8 cellular contexts compared by ENCODE assay signal in the genomic region with DNA sequence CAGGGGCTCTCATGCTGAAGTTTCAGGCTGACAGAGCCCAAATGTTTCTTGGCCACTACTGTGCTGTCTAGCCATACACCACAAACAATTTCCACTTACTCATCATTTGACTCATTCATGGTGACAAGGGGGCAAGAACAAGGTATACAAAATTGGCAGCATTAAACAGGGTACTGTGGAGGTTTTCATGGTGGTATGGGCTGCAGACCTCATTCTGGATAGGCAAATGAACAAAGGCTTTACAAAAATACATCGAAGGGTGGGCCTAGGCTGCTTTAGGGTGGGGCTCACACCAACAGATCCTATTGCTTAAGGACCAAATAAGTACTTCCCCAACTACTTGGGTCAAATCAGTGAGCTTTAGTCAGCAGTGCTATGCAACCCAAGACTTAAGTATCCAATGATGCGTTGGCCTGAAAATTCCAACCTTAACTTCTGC. TPM values are rescaled to one million over a fixed set of nuclear protein-coding genes. Genes with fewer than 3 reads are reported as not detected.
DNase-seq lines count a peak whose midpoint lies in the region; ATAC-seq and TF ChIP-seq lines count a peak whose summit lies in the region.

No MANE protein-coding gene starts in this region.

- H3K27ac Mint-ChIP-seq in endodermal cell, result peak overlapping the region; percentile 58
- H3K27ac Mint-ChIP-seq in type B pancreatic cell, result peak overlapping the region; percentile 32

- H3K9me3 Mint-ChIP-seq in endodermal cell (no peaks in the 10 kb centered on the region), type B pancreatic cell (no peaks in the 10 kb centered on the region)

- no peaks in the 10 kb centered on the region for H3K27me3 Mint-ChIP-seq in endodermal cell (ENCODE audit: insufficient read depth)
- H3K27me3 Mint-ChIP-seq in type B pancreatic cell, result no peaks in the 10 kb centered on the region

- WGBS in endodermal cell (ENCODE audit: insufficient coverage in 1 of 2, insufficient read length in 1 of 2), 2 experiments, result 95 to 100% methylated on average over 1 to 2 of the region's 2 CpGs

- H3K4me3 Mint-ChIP-seq in endodermal cell (no peak overlapping the region), type B pancreatic cell (no peak overlapping the region)

- H3K4me1 ChIP-seq in endodermal cell (ENCODE audit: control insufficient read depth, insufficient read depth, low read length), result no peaks in the 10 kb centered on the region

- H3K27me3 ChIP-seq in endodermal cell (ENCODE audit: control insufficient read depth, insufficient read depth, low read length, poor library complexity, severe bottlenecking), result no peaks in the 10 kb centered on the region

- H3K4me3 ChIP-seq in NB4 (ENCODE audit: low read depth, low read length) (no peak overlapping the region), endodermal cell (ENCODE audit: low read length) (no peak overlapping the region)

- H3K4me1 Mint-ChIP-seq in endodermal cell, result peaks cover 26% of the 10 kb centered on the region
- H3K4me1 Mint-ChIP-seq in type B pancreatic cell (ENCODE audit: unreplicated experiment), result peaks cover 43% of the 10 kb centered on the region

- ATAC-seq in GM21576 (IDR thresholded peaks at IDR 0.05; ENCODE audit: unreplicated experiment), result peak; percentile 81
- ATAC-seq in HG02840 (IDR thresholded peaks at IDR 0.05; ENCODE audit: low FRiP score, unreplicated experiment), result no peak

- no peak for TF ChIP-seq POLR2A in NB4 (IDR thresholded peaks at IDR 0.05; ENCODE audit: extremely low read depth, insufficient read length)

- no peaks in the 10 kb centered on the region for H3K9me3 ChIP-seq in endodermal cell (ENCODE audit: control insufficient read depth, low read length)

- no peak overlapping the region for H3K27ac ChIP-seq in endodermal cell (ENCODE audit: low read depth, low read length)

- DNase-seq in ELR (ENCODE audit: low read depth), result peak; percentile 74
- peak; percentile 43 for DNase-seq in NB4 (ENCODE audit: low read depth)
- DNase-seq in endodermal cell, result no peak
- DNase-seq in type B pancreatic cell (ENCODE audit: extremely low spot score, unreplicated experiment), result no peak
- no peak for DNase-seq in hippocampal formation (lab: John Stamatoyannopoulos, UW)
- DNase-seq in NCI-H1694 (lab: John Stamatoyannopoulos, UW), result no peak

- no peak for TF ChIP-seq CTCF in NB4 (IDR thresholded peaks at IDR 0.05; ENCODE audit: low read depth, low read length)
- no peak for TF ChIP-seq CTCF in endodermal cell (conservative IDR thresholded peaks at IDR 0.05)
- no peak for TF ChIP-seq CTCF in type B pancreatic cell (conservative IDR thresholded peaks at IDR 0.05)

- H3K9ac ChIP-seq in endodermal cell (ENCODE audit: extremely low read depth, low read length, poor library complexity, severe bottlenecking), result no peak overlapping the region

- peaks cover 72% of the 10 kb centered on the region for H3K36me3 ChIP-seq in endodermal cell (ENCODE audit: control insufficient read depth, insufficient read depth, low read length)

- H3K36me3 Mint-ChIP-seq in endodermal cell (ENCODE audit: low read depth), result peaks cover 54% of the 10 kb centered on the region
- H3K36me3 Mint-ChIP-seq in type B pancreatic cell, result peaks cover 48% of the 10 kb centered on the region

RNA-seq across cellular contexts. Expression of gene N4BP1, which starts 53.0 kb away (rescaled TPM):
- total RNA-seq in endodermal cell, result 10 to 100 TPM; 36.9 to 38.0 TPM
- polyA plus RNA-seq in endodermal cell (2013, experiment 1 of 2), result 32.4 TPM
- polyA plus RNA-seq in endodermal cell (2013, experiment 2 of 2), result 33.4 TPM
- 39.4 and 47.2 TPM in 2 replicates for total RNA-seq in type B pancreatic cell (ENCODE audit: low replicate concordance)

Comparison
In these comparisons a context has a peak if more than half of its experiments do, and no peak if none do; other contexts are left out.
1. DNase-seq: peak in ELR (single experiment) and NB4 (single experiment); none in endodermal cell (single experiment), type B pancreatic cell (single experiment), hippocampal formation (0 of 2) and NCI-H1694 (single experiment).